1 cellular context compared by ENCODE assay signal in genomic region chr3:52793702-52794611, GRCh38.
TF ChIP-seq lines count a peak whose summit lies in the region.

No MANE protein-coding gene starts in this region.

TF ChIP-seq in HepG2, 621 proteins besides CTCF, POLR2A, EP300 and RAD21 (continued from another document and continues in another):
- TF ChIP-seq ZNF17 (CRISPR knock-in tag; IDR thresholded peaks at IDR 0.05) (no peak), TCF7 (IDR thresholded peaks at IDR 0.05; ENCODE audit: low read depth) (no peak), ZNF883 (CRISPR knock-in tag; IDR thresholded peaks at IDR 0.05; ENCODE audit: not compliant biosample characterization) (peak; percentile 16), SIX4 (CRISPR knock-in tag; IDR thresholded peaks at IDR 0.05) (0 out of 2 replicates have a peak, but pooled peaks have one; percentile 9), ZNF317 (CRISPR knock-in tag; IDR thresholded peaks at IDR 0.05) (peak; percentile 61; the same call in 1 of the 2 replicates), ZBTB26 (CRISPR knock-in tag; IDR thresholded peaks at IDR 0.05; ENCODE audit: borderline replicate concordance) (0 out of 2 replicates have a peak, but pooled peaks have one; percentile 7), MTA3 (CRISPR knock-in tag; IDR thresholded peaks at IDR 0.05) (no peak), ZNF33A (CRISPR knock-in tag; IDR thresholded peaks at IDR 0.05; ENCODE audit: borderline replicate concordance) (no peak), ZNF569 (CRISPR knock-in tag; IDR thresholded peaks at IDR 0.05; ENCODE audit: borderline replicate concordance) (0 out of 2 replicates have a peak, but pooled peaks have one; percentile 19), ZNF343 (CRISPR knock-in tag; IDR thresholded peaks at IDR 0.05) (no peak), SIX1 (CRISPR knock-in tag; IDR thresholded peaks at IDR 0.05; ENCODE audit: borderline replicate concordance) (no peak), MZF1 (CRISPR knock-in tag; IDR thresholded peaks at IDR 0.05; ENCODE audit: borderline replicate concordance) (peak; percentile 81; the same call in 1 of the 2 replicates), DNMT1 (CRISPR knock-in tag; IDR thresholded peaks at IDR 0.05) (no peak), ZBTB7A (CRISPR knock-in tag; IDR thresholded peaks at IDR 0.05) (peak; percentile 77; the same call in 1 of the 2 replicates), ARID4A (CRISPR knock-in tag; IDR thresholded peaks at IDR 0.05; ENCODE audit: borderline replicate concordance) (peak; percentile 34; the same call in 1 of the 2 replicates), KLF13 (CRISPR knock-in tag; IDR thresholded peaks at IDR 0.05) (no peak), SNAPC2 (CRISPR knock-in tag; IDR thresholded peaks at IDR 0.05) (no peak), NR3C1 (CRISPR knock-in tag; IDR thresholded peaks at IDR 0.05) (no peak), HDAC1 (CRISPR knock-in tag; IDR thresholded peaks at IDR 0.05) (peak; percentile 62; the same call in 1 of the 2 replicates), HMGXB4 (CRISPR knock-in tag; IDR thresholded peaks at IDR 0.05; ENCODE audit: borderline replicate concordance in 1 of 2, low read depth in 1 of 2) (no peak), ZNF83 (CRISPR knock-in tag; IDR thresholded peaks at IDR 0.05; ENCODE audit: borderline replicate concordance) (no peak), MAZ (IDR thresholded peaks at IDR 0.05; ENCODE audit: borderline replicate concordance, low read depth, low read length) (no peak), MAZ (CRISPR knock-in tag; IDR thresholded peaks at IDR 0.05; ENCODE audit: low read depth) (0 out of 2 replicates have a peak, but pooled peaks have one; percentile 13), DDIT3 (CRISPR knock-in tag; IDR thresholded peaks at IDR 0.05) (no peak), ZNF468 (CRISPR knock-in tag; IDR thresholded peaks at IDR 0.05) (no peak), SP4 (CRISPR knock-in tag; IDR thresholded peaks at IDR 0.05) (0 out of 2 replicates have a peak, but pooled peaks have one; percentile 49), GTF3A (CRISPR knock-in tag; conservative IDR thresholded peaks at IDR 0.05) (no peak), CEBPB (IDR thresholded peaks at IDR 0.05; ENCODE audit: borderline replicate concordance, low read depth, low read length) (no peak), GRHL1 (CRISPR knock-in tag; conservative IDR thresholded peaks at IDR 0.05) (no peak), FOXM1 (CRISPR knock-in tag; IDR thresholded peaks at IDR 0.05) (no peak), ZNF451 (CRISPR knock-in tag; IDR thresholded peaks at IDR 0.05) (peak; percentile 6; the same call in 1 of the 2 replicates), ZNF124 (CRISPR knock-in tag; IDR thresholded peaks at IDR 0.05) (peak; percentile 41; the same call in 1 of the 2 replicates), FOXP1 (IDR thresholded peaks at IDR 0.05) (no peak), FOXP1 (CRISPR knock-in tag; IDR thresholded peaks at IDR 0.05) (0 out of 2 replicates have a peak, but pooled peaks have one; percentile 13), ZFP62 (CRISPR knock-in tag; IDR thresholded peaks at IDR 0.05) (no peak), NR1H2 (CRISPR knock-in tag; IDR thresholded peaks at IDR 0.05; ENCODE audit: borderline replicate concordance, low read depth) (no peak), ZNF800 (CRISPR knock-in tag; IDR thresholded peaks at IDR 0.05) (no peak), KDM5A (IDR thresholded peaks at IDR 0.05; ENCODE audit: borderline replicate concordance, low read length) (0 out of 2 replicates have a peak, but pooled peaks have one; percentile 16), GFI1 (CRISPR knock-in tag; IDR thresholded peaks at IDR 0.05; ENCODE audit: borderline replicate concordance) (no peak; the same call in 1 of the 2 replicates), ZFYVE20 (CRISPR knock-in tag; IDR thresholded peaks at IDR 0.05; ENCODE audit: borderline replicate concordance, low read depth) (no peak), ZNF326 (CRISPR knock-in tag; IDR thresholded peaks at IDR 0.05; ENCODE audit: borderline replicate concordance) (no peak), ZSCAN22 (CRISPR knock-in tag; IDR thresholded peaks at IDR 0.05) (no peak), BRCA1 (CRISPR knock-in tag; IDR thresholded peaks at IDR 0.05) (0 out of 2 replicates have a peak, but pooled peaks have one; percentile 36), ZNF678 (CRISPR knock-in tag; IDR thresholded peaks at IDR 0.05) (0 out of 2 replicates have a peak, but pooled peaks have one; percentile 19), GABPB1 (CRISPR knock-in tag; IDR thresholded peaks at IDR 0.05) (no peak), TERF1 (CRISPR knock-in tag; IDR thresholded peaks at IDR 0.05) (no peak), CERS6 (CRISPR knock-in tag; IDR thresholded peaks at IDR 0.05) (no peak), HNF1B (CRISPR knock-in tag; IDR thresholded peaks at IDR 0.05) (no peak), MYC (CRISPR knock-in tag; IDR thresholded peaks at IDR 0.05; ENCODE audit: borderline replicate concordance) (peak; percentile 6; the same call in 1 of the 2 replicates), ZNF776 (CRISPR knock-in tag; IDR thresholded peaks at IDR 0.05) (0 out of 2 replicates have a peak, but pooled peaks have one; percentile 46), ZNF460 (CRISPR knock-in tag; IDR thresholded peaks at IDR 0.05; ENCODE audit: borderline replicate concordance) (no peak), YEATS2 (CRISPR knock-in tag; IDR thresholded peaks at IDR 0.05; ENCODE audit: borderline replicate concordance) (no peak), SMARCC2 (IDR thresholded peaks at IDR 0.05) (no peak), ZNF558 (CRISPR knock-in tag; IDR thresholded peaks at IDR 0.05; ENCODE audit: borderline replicate concordance) (no peak), CHD4 (IDR thresholded peaks at IDR 0.05; ENCODE audit: borderline replicate concordance, low read length) (no peak), ZNF740 (CRISPR knock-in tag; IDR thresholded peaks at IDR 0.05) (no peak), PRMT3 (CRISPR knock-in tag; IDR thresholded peaks at IDR 0.05; ENCODE audit: borderline replicate concordance, low read depth) (no peak), PPARG (CRISPR knock-in tag; conservative IDR thresholded peaks at IDR 0.05) (peak; percentile 73; the same call in 1 of the 2 replicates)
